In genomic region chr3:48030188-48030587, GRCh38 we compare ENCODE assay signal across 27 cellular contexts.
"Had no signal": no experiment of that assay in that cellular context is flagged by ENCODE, and none has a peak within 500 bp of the region (broad histone marks: within the 10 kb centered on the region; RNA-seq: fewer than 3 reads in every experiment).

No MANE protein-coding gene starts in this region.

- H3K27ac ChIP-seq: brain microvascular endothelial cell, esophagus muscularis mucosa, foreskin keratinocyte, gastroesophageal sphincter, WERI-Rb-1 had no signal

- FAIRE-seq: astrocyte, bronchial epithelial cell, colon had no signal

- H3K27me3 ChIP-seq: brain microvascular endothelial cell, esophagus muscularis mucosa, foreskin keratinocyte, gastroesophageal sphincter had no signal

- H3K9me3 ChIP-seq: esophagus muscularis mucosa, gastroesophageal sphincter had no signal

- ATAC-seq: activated CD4-positive, CD25-positive, alpha-beta regulatory T cell treated with anti-CD3 and anti-CD28 coated beads, Interleukin-2, amount 50 U/mL, for 24 hours; activated CD8-positive, alpha-beta T cell treated with anti-CD3 and anti-CD28 coated beads for 36 hours; activated T-cell treated with anti-CD3 and anti-CD28 coated beads, Interleukin-2, amount 50 U/mL, for 4 hours; effector memory CD8-positive, alpha-beta T cell; foreskin keratinocyte; gastroesophageal sphincter; T-helper 17 cell had no signal

- H3K36me3 ChIP-seq: brain microvascular endothelial cell, esophagus muscularis mucosa, gastroesophageal sphincter, WERI-Rb-1 had no signal

- H3K4me3 ChIP-seq: esophagus muscularis mucosa, gastroesophageal sphincter had no signal

- DNase-seq: activated B cell treated with CpG ODN at 0.5 μM for 24 hours; activated CD4-positive, alpha-beta T cell treated with anti-CD3 and anti-CD28 coated beads for 48 hours; activated CD4-positive, alpha-beta T cell treated with anti-CD3 and anti-CD28 coated beads, Interleukin-2, amount 50 U/mL, for 1 hour; activated CD4-positive, alpha-beta T cell treated with anti-CD3 and anti-CD28 coated beads, Interleukin-2, amount 50 U/mL, for 48 hours; activated CD8-positive, alpha-beta memory T cell treated with anti-CD3 and anti-CD28 coated beads for 24 hours; activated CD8-positive, alpha-beta T cell treated with anti-CD3 and anti-CD28 coated beads for 36 hours; activated effector memory CD4-positive, alpha-beta T cell treated with anti-CD3 and anti-CD28 coated beads, Interleukin-2, amount 50 U/mL, for 16 hours; activated naive CD4-positive, alpha-beta T cell treated with anti-CD3 and anti-CD28 coated beads, Interleukin-2, amount 10 ng/mL, durations not matched to agents 7 days and 5 days; activated naive CD8-positive, alpha-beta T cell treated with anti-CD3 and anti-CD28 coated beads, Interleukin-2, amount 10 ng/mL, durations not matched to agents 7 days and 5 days; activated T-cell treated with anti-CD3 and anti-CD28 coated beads, Interleukin-2, amount 50 U/mL, for 4 hours; brain microvascular endothelial cell; cortex of kidney; dermis blood vessel endothelial cell; effector CD4-positive, alpha-beta T cell; effector memory CD8-positive, alpha-beta T cell; erythroblast; foreskin keratinocyte; T-helper 1 cell; T-helper 17 cell; T1000; WERI-Rb-1 had no signal
